Comparison of ENCODE assay signal across 8 cellular contexts in the genomic region with DNA sequence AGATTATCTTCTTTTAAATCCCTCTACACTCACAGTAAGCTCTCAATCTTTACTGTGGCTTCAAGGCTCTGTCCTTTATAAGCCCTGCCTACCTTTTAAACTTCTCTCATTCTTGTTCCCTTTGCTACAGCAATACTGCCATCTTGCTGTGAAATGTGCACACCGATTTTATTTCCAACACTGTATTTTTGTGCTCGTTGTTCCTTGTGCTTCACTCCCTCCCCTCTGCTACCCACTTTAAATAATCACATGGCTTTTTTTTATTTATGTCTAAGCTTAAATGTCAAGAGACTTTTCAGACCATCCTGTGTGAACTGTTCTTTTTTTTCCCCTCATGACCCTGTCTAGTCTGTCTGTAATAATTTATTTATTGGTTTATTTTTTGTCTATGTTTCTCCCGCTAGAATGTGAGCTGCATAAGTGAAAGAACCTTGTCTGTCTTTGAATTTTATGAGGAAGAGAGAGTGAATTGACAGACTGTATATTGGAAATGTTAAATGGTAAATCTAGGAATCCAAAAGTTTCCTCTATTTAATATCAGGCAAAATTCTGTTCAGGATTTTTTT. TPM values are rescaled to one million over a fixed set of nuclear protein-coding genes. Genes with fewer than 3 reads are reported as not detected.
A peak's percentile ranks its signal among the peaks of the same experiment; 100 is the strongest.
DNase-seq lines count a peak whose midpoint lies in the region; ATAC-seq and TF ChIP-seq lines count a peak whose summit lies in the region.

No MANE protein-coding gene starts in this region.

- H3K36me3 ChIP-seq in right atrium auricular region, result peaks cover 11% of the 10 kb centered on the region
- H3K36me3 ChIP-seq in stomach, result peaks cover 4 to 47% (median 41%) of the 10 kb centered on the region in 4 donors

- H3K4me1 Mint-ChIP-seq in activated CD8-positive, alpha-beta T cell treated with anti-CD3 and anti-CD28 coated beads for 36 hours (ENCODE audit: low read depth), result no peaks in the 10 kb centered on the region

- no peak overlapping the region for H3K27ac ChIP-seq in right atrium auricular region
- H3K27ac ChIP-seq in stomach, result peak overlapping the region in 4 of 5 donors; percentile 24 to 50 (median 38)

- no peaks in the 10 kb centered on the region for H3K27me3 ChIP-seq in right atrium auricular region
- H3K27me3 ChIP-seq in stomach, result no peaks in the 10 kb centered on the region

- TF ChIP-seq POLR2A in stomach (IDR thresholded peaks at IDR 0.05), result no peak

- POLR2A ChIA-PET in activated CD8-positive, alpha-beta T cell treated with anti-CD3 and anti-CD28 coated beads for 36 hours (lab: Charles Lee), result no interaction called here

- 37 to 68% (median 53%) methylated on average over 3 of the region's 3 CpGs for WGBS in stomach, 5 donors

- H3K4me1 ChIP-seq in right atrium auricular region, result no peaks in the 10 kb centered on the region
- peaks cover 0 to 31% (median 21%) of the 10 kb centered on the region in 4 donors for H3K4me1 ChIP-seq in stomach

- peak; percentile 67 for ATAC-seq in activated CD8-positive, alpha-beta T cell treated with anti-CD3 and anti-CD28 coated beads for 36 hours

- H3K9me3 ChIP-seq in right atrium auricular region, result no peaks in the 10 kb centered on the region
- no peaks in the 10 kb centered on the region for H3K9me3 ChIP-seq in stomach

- TF ChIP-seq CTCF in GM10266 (IDR thresholded peaks at IDR 0.05; ENCODE audit: control insufficient read depth, insufficient read depth, low read depth, missing control alignments) (peak; percentile 55), right atrium auricular region (IDR thresholded peaks at IDR 0.05) (peak; percentile 15 to 68), stomach (IDR thresholded peaks at IDR 0.05) (peak in 5 of 7 experiments; percentile 32 to 74 (median 58))
- TF ChIP-seq CTCF in activated CD8-positive, alpha-beta T cell treated with anti-CD3 and anti-CD28 coated beads for 36 hours (IDR thresholded peaks at IDR 0.05), result peak; percentile 49

- DNase-seq in AG08396 (ENCODE audit: low spot score) (peak; percentile 36), GM10266 (ENCODE audit: extremely low spot score) (peak; percentile 10), NCI-H1105 treated with DMSO at 0.1 percent for 48 hours (lab: John Stamatoyannopoulos, UW) (peak; percentile 7), right atrium auricular region (ENCODE audit: low spot score) (no peak), stomach (no peak), islet precursor cell (no peak)
- no peak for DNase-seq in activated CD8-positive, alpha-beta T cell treated with anti-CD3 and anti-CD28 coated beads for 36 hours
- no peak for DNase-seq in activated CD8-positive, alpha-beta memory T cell treated with anti-CD3 and anti-CD28 coated beads, Interleukin-2, amount 50 U/mL, for 48 hours

- H3K4me3 ChIP-seq in right atrium auricular region, result no peak overlapping the region
- H3K4me3 ChIP-seq in stomach, result no peak overlapping the region

- peaks cover 19% of the 10 kb centered on the region for H3K36me3 Mint-ChIP-seq in activated CD8-positive, alpha-beta T cell treated with anti-CD3 and anti-CD28 coated beads for 36 hours (ENCODE audit: low read depth)

- H3K27ac Mint-ChIP-seq in activated CD8-positive, alpha-beta T cell treated with anti-CD3 and anti-CD28 coated beads for 36 hours, result no peak overlapping the region

- H3K4me3 Mint-ChIP-seq in activated CD8-positive, alpha-beta T cell treated with anti-CD3 and anti-CD28 coated beads for 36 hours, result no peak overlapping the region

- H3K9me3 Mint-ChIP-seq in activated CD8-positive, alpha-beta T cell treated with anti-CD3 and anti-CD28 coated beads for 36 hours, result no peaks in the 10 kb centered on the region

- CTCF ChIA-PET in activated CD8-positive, alpha-beta T cell treated with anti-CD3 and anti-CD28 coated beads for 36 hours (lab: Charles Lee), result interaction anchor here (0.7 to 3.3 kb wide), 28 partner anchors 9 to 438 kb away, joined by 3 to 22 read pairs (median 3); partner anchors contain the start of gene ARHGAP29

- TF ChIP-seq EP300 in stomach (IDR thresholded peaks at IDR 0.05), result no peak

- H3K27me3 Mint-ChIP-seq in activated CD8-positive, alpha-beta T cell treated with anti-CD3 and anti-CD28 coated beads for 36 hours, result no peaks in the 10 kb centered on the region

- intact Hi-C loops in activated CD8-positive, alpha-beta T cell treated with anti-CD3 and anti-CD28 coated beads for 36 hours (cut with micrococcal nuclease), result no loop called here
- intact Hi-C loops in stomach (cut with DNase I; ENCODE audit: low total_unique reads), result loop anchor here (5.0 kb wide), 1 partner anchor 127 kb away; no protein-coding TSS in a partner anchor

RNA-seq across cellular contexts. Expression of gene ABCD3, which starts 45.7 kb away (rescaled TPM):
- total RNA-seq in activated CD8-positive, alpha-beta T cell treated with anti-CD3 and anti-CD28 coated beads for 36 hours, result 10 to 100 TPM; 31.3 to 31.9 TPM
- 10 to 100 TPM; 24.6 to 54.1 TPM for total RNA-seq in right atrium auricular region
- 100 to 1,000 TPM in 1 of 5 donors, 10 to 100 TPM in 3, 1 to 10 TPM in 1; 8.8 to 124 (median 34.8) TPM for total RNA-seq in stomach
- polyA plus RNA-seq in stomach, result 10 to 100 TPM; 15.9 to 20.0 (median 16.9) TPM

Comparison
In these comparisons a context has a peak if more than half of its experiments do, and no peak if none do; other contexts are left out.
1. DNase-seq: peak in AG08396 (single experiment), GM10266 (single experiment) and NCI-H1105 treated with DMSO at 0.1 percent for 48 hours (single experiment); none in activated CD8-positive, alpha-beta T cell treated with anti-CD3 and anti-CD28 coated beads for 36 hours (single experiment), right atrium auricular region (single experiment), stomach (single experiment), islet precursor cell (single experiment) and activated CD8-positive, alpha-beta memory T cell treated with anti-CD3 and anti-CD28 coated beads, Interleukin-2, amount 50 U/mL, for 48 hours (single experiment).
2. H3K27ac ChIP-seq: peak in stomach (4 of 5); none in right atrium auricular region (0 of 2).
3. Peak in every context shown above with its lines, with median percentiles within 50 percentile points of each other: CTCF ChIP-seq.